27 cellular contexts compared by ENCODE assay signal in the genomic region with DNA sequence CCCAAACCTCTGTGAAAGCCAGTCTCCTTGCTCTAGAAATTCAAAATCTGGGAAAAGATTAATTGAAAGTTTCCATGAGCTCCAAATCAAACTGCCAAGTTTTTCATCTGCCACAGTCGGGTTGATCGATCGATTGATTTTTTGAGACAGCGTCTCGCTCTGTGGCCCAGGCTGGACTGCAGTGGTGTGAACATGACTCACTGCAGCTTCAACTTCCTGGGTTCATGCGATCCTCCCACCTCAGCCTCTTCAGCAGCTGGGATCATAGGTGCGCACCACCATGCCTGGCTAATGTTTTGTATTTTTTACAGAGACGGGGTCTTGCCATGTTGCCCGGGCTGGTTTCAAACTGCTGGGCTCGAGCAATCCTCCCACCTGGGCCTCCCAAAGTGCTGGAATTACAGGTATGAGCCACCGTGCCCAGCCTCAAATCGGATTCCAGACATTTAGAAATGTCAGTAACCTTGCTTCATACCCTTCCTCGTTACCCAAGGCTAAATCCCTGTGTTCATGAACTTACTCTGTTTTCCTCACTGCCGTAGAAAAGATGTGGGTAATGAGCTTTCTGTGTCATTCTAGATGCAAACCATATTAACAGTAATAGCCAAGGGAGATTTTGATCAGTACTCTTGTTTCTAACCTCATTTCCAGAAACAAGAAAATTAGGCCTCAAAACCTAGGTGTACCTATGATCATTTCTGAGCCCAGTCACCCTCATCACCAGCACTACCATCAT.
"Had no signal": no experiment of that assay in that cellular context is flagged by ENCODE, and none has a peak within 500 bp of the region (broad histone marks: within the 10 kb centered on the region; RNA-seq: fewer than 3 reads in every experiment).

No MANE protein-coding gene starts in this region.

- H3K27ac ChIP-seq: colonic mucosa, epithelial cell of prostate, esophagus squamous epithelium, gastrocnemius medialis, heart right ventricle, left lung, lower lobe of right lung had no signal

- H3K27ac Mint-ChIP-seq: dendritic cell treated with granulocyte-macrophage colony-stimulating factor and Interleukin-4, amounts not matched to agents 40 ng/mL and 50 ng/mL, for 4 days; effector memory CD8-positive, alpha-beta T cell; endodermal cell; naive B cell had no signal

- H3K4me3 Mint-ChIP-seq: dendritic cell treated with granulocyte-macrophage colony-stimulating factor and Interleukin-4, amounts not matched to agents 40 ng/mL and 50 ng/mL, for 4 days; effector memory CD8-positive, alpha-beta T cell; endodermal cell; naive B cell had no signal

- H3K36me3 ChIP-seq: colonic mucosa, esophagus squamous epithelium, gastrocnemius medialis, heart right ventricle, left lung, lower lobe of right lung had no signal

- H3K9me3 ChIP-seq: colonic mucosa, esophagus squamous epithelium, gastrocnemius medialis, heart right ventricle, left lung, lower lobe of right lung had no signal

- H3K4me3 ChIP-seq: colonic mucosa, esophagus squamous epithelium, gastrocnemius medialis, heart right ventricle, left lung, lower lobe of right lung had no signal

- FAIRE-seq: endometrium, islet of Langerhans, keratinocyte had no signal

- H3K27me3 Mint-ChIP-seq: dendritic cell treated with granulocyte-macrophage colony-stimulating factor and Interleukin-4, amounts not matched to agents 40 ng/mL and 50 ng/mL, for 4 days; naive B cell had no signal

- H3K4me1 Mint-ChIP-seq: endodermal cell, naive B cell had no signal

- H3K36me3 Mint-ChIP-seq: naive B cell had no signal

- DNase-seq: colonic mucosa; cortex of kidney; effector CD8-positive, alpha-beta T cell; effector memory CD8-positive, alpha-beta T cell; endodermal cell; erythroblast; esophagus squamous epithelium; foreskin fibroblast; foreskin melanocyte; gastrocnemius medialis; glutamatergic neuron; head of caudate nucleus; heart right ventricle; hippocampal formation; left cardiac atrium; left lung; left ventricle myocardium superior; lower lobe of right lung; mesenchymal stem cell; midbrain; naive B cell had no signal

- ATAC-seq: effector memory CD8-positive, alpha-beta T cell; esophagus mucosa; gastrocnemius medialis; heart right ventricle; left cardiac atrium; left lung; left ventricle myocardium superior; lower lobe of right lung had no signal

- H3K27me3 ChIP-seq: colonic mucosa, esophagus squamous epithelium, gastrocnemius medialis, heart right ventricle, left lung had no signal

- H3K9me3 Mint-ChIP-seq: dendritic cell treated with granulocyte-macrophage colony-stimulating factor and Interleukin-4, amounts not matched to agents 40 ng/mL and 50 ng/mL, for 4 days; effector memory CD8-positive, alpha-beta T cell; endodermal cell; naive B cell had no signal

- H3K4me1 ChIP-seq: gastrocnemius medialis, heart right ventricle, left lung, lower lobe of right lung had no signal
